Comparison of ENCODE assay signal across 3 cellular contexts in the genomic region with DNA sequence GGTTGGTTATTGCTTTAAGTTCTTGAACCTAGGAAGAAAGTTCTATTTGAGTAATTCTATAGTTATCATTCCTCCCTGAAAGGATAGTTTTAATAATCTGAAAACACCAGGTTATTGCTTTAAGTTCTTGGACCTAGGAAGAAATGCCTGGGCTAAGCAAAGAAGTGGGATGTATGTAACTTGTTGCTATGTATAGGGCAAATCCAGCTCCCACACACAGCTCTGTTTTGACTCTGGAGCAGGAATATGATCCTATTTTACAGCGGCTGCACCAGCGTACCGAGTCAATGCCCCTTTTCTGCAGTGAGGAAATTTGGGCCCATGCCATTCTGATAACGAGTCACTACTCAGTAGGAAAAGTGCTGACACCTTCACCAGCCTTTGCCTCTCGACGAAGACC.
"Had no signal": no experiment of that assay in that cellular context is flagged by ENCODE, and none has a peak within 500 bp of the region (broad histone marks: within the 10 kb centered on the region; RNA-seq: fewer than 3 reads in every experiment).

No MANE protein-coding gene starts in this region.

- DNase-seq: H9, HCEC 1CT, HFFc6 had no signal
